ENCODE assay signal across 8 cellular contexts in the genomic region with DNA sequence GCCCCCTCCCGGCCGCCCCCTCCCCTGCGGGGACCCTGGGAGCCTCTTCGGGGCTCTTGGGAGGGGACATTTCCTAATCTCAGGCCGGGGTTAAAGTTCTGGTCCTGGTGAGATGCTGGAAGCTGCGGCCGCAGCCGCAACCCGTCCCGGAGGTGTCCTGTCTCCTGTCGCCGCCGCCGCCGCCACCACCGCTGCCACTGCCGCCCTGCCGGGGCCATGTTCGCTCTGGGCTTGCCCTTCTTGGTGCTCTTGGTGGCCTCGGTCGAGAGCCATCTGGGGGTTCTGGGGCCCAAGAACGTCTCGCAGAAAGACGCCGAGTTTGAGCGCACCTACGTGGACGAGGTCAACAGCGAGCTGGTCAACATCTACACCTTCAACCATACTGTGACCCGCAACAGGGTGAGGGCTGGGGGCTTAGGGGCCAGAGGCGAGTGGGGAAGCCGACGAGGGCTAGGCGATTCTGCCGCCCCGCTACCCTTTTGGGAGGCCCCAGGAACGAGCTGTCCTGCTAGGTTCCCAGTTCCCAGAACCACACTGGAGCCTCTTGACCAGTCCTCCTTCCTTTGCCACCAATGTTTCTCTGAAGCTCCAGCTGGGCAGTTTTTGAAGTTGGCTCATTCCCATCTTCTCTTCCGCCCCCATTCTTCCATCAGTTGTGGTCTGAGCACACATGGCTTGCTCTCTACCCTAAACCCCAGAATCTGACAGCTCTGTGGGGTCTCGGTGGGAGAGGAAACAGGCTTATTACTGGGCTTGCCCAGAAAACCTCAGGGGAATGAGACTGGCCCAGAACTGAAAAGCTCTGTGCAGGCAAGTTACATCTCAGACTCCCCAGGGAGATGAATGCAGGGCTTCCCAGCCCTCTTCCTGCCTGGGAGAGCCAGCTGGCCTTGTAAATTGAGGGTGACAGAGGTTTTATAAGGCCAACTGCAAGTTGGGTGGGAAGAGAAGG. TPM values are rescaled to one million over a fixed set of nuclear protein-coding genes. Genes with fewer than 3 reads are reported as not detected.
A peak's percentile ranks its signal among the peaks of the same experiment; 100 is the strongest.
DNase-seq lines count a peak whose midpoint lies in the region; ATAC-seq lines count a peak whose summit lies in the region.

No MANE protein-coding gene starts in this region.

- peaks cover 29% of the 10 kb centered on the region for H3K4me1 Mint-ChIP-seq in activated CD4-positive, alpha-beta T cell treated with anti-CD3 and anti-CD28 coated beads, Interleukin-2, amount 10 ng/mL, durations not matched to agents 7 days and 5 days

- DNase-seq in DMS53 treated with DMSO at 0.1 percent for 48 hours (lab: John Stamatoyannopoulos, UW; ENCODE audit: unreplicated experiment) = peak; percentile 21
- DNase-seq in Jurkat, Clone E6-1 (ENCODE audit: low read depth, low spot score) = peak; percentile 11
- peak; percentile 59 for DNase-seq in activated CD4-positive, alpha-beta T cell treated with anti-CD3 and anti-CD28 coated beads, Interleukin-2, amount 10 ng/mL, durations not matched to agents 7 days and 5 days
- no peak for DNase-seq in iPS-NIHi7 (ENCODE audit: extremely low spot score)

- H3K9me3 ChIP-seq in endocrine pancreas (ENCODE audit: control insufficient read depth, low read length) (no peaks in the 10 kb centered on the region), mucosa of stomach (ENCODE audit: control insufficient read depth, low read length) (no peaks in the 10 kb centered on the region), subcutaneous abdominal adipose tissue (ENCODE audit: control insufficient read depth in 5 of 5, low read length in 5 of 5) (no peaks in the 10 kb centered on the region)

- POLR2A ChIA-PET in activated CD4-positive, alpha-beta T cell treated with anti-CD3 and anti-CD28 coated beads, Interleukin-2, amount 10 ng/mL, durations not matched to agents 7 days and 5 days (lab: Charles Lee) = interaction anchor here (0.5 kb wide), 1 partner anchor 33 kb away, joined by 3 read pairs; no protein-coding TSS in a partner anchor

- no peaks in the 10 kb centered on the region for H3K9me3 Mint-ChIP-seq in activated CD4-positive, alpha-beta T cell treated with anti-CD3 and anti-CD28 coated beads, Interleukin-2, amount 10 ng/mL, durations not matched to agents 7 days and 5 days

- H3K27me3 Mint-ChIP-seq in activated CD4-positive, alpha-beta T cell treated with anti-CD3 and anti-CD28 coated beads, Interleukin-2, amount 10 ng/mL, durations not matched to agents 7 days and 5 days = no peaks in the 10 kb centered on the region

- peak; percentile 28 for ATAC-seq in GM21515 (IDR thresholded peaks at IDR 0.05; ENCODE audit: unreplicated experiment)

- H3K27ac Mint-ChIP-seq in activated CD4-positive, alpha-beta T cell treated with anti-CD3 and anti-CD28 coated beads, Interleukin-2, amount 10 ng/mL, durations not matched to agents 7 days and 5 days = peak overlapping the region; percentile 86

- H3K36me3 ChIP-seq in endocrine pancreas (ENCODE audit: control insufficient read depth, insufficient read depth, low read length) (no peaks in the 10 kb centered on the region), mucosa of stomach (ENCODE audit: control insufficient read depth, insufficient read depth, low read length) (no peaks in the 10 kb centered on the region), subcutaneous abdominal adipose tissue (ENCODE audit: control insufficient read depth in 5 of 5, insufficient read depth in 5 of 5, low read length in 5 of 5) (peaks cover 2 to 25% (median 18%) of the 10 kb centered on the region in 5 donors)

- H3K27me3 ChIP-seq in endocrine pancreas (ENCODE audit: control insufficient read depth, insufficient read depth, low read length) = no peaks in the 10 kb centered on the region
- H3K27me3 ChIP-seq in mucosa of stomach (ENCODE audit: control insufficient read depth, insufficient read depth, low read length) = no peaks in the 10 kb centered on the region
- H3K27me3 ChIP-seq in subcutaneous abdominal adipose tissue (ENCODE audit: control insufficient read depth in 5 of 5, insufficient read depth in 4 of 5, low read length in 5 of 5) = no peaks in the 10 kb centered on the region

- peaks cover 2% of the 10 kb centered on the region for H3K36me3 Mint-ChIP-seq in activated CD4-positive, alpha-beta T cell treated with anti-CD3 and anti-CD28 coated beads, Interleukin-2, amount 10 ng/mL, durations not matched to agents 7 days and 5 days (ENCODE audit: low read depth)

- H3K4me1 ChIP-seq in endocrine pancreas (ENCODE audit: control insufficient read depth, insufficient read depth, low read length) (no peaks in the 10 kb centered on the region), mucosa of stomach (ENCODE audit: control insufficient read depth, insufficient read depth, low read length) (peaks cover 48% of the 10 kb centered on the region), subcutaneous abdominal adipose tissue (ENCODE audit: control insufficient read depth in 5 of 5, insufficient read depth in 5 of 5, low read length in 5 of 5) (peaks cover 10 to 48% (median 41%) of the 10 kb centered on the region in 5 donors)

- peak overlapping the region; percentile 64 for H3K4me3 ChIP-seq in Jurkat, Clone E6-1 (ENCODE audit: low read length)
- H3K4me3 ChIP-seq in endocrine pancreas (ENCODE audit: control insufficient read depth, insufficient read depth, low read length) = peak overlapping the region; percentile 63
- peak overlapping the region; percentile 52 for H3K4me3 ChIP-seq in mucosa of stomach (ENCODE audit: low read length)
- H3K4me3 ChIP-seq in subcutaneous abdominal adipose tissue (ENCODE audit: low read depth in 1 of 5, low read length in 5 of 5) = peak overlapping the region; percentile 81 to 95 (median 95)

- H3K9ac ChIP-seq in endocrine pancreas (ENCODE audit: control insufficient read depth, insufficient read depth, low read length) (peak overlapping the region; percentile 87), mucosa of stomach (ENCODE audit: low read length) (peak overlapping the region; percentile 90), subcutaneous abdominal adipose tissue (ENCODE audit: low read length in 5 of 5) (peak overlapping the region; percentile 78 to 95 (median 84))

- CTCF ChIA-PET in activated CD4-positive, alpha-beta T cell treated with anti-CD3 and anti-CD28 coated beads, Interleukin-2, amount 10 ng/mL, durations not matched to agents 7 days and 5 days (lab: Charles Lee) = interaction anchor here (0.5 to 4.5 kb wide), 13 partner anchors 9 to 343 kb away, joined by 3 to 15 read pairs (median 5); a partner anchor contains a TSS

- H3K27ac ChIP-seq in subcutaneous abdominal adipose tissue (ENCODE audit: low read depth, low read length) = peak overlapping the region; percentile 88

- peak overlapping the region; percentile 91 for H3K4me3 Mint-ChIP-seq in activated CD4-positive, alpha-beta T cell treated with anti-CD3 and anti-CD28 coated beads, Interleukin-2, amount 10 ng/mL, durations not matched to agents 7 days and 5 days

RNA-seq across cellular contexts. Expression of a gene that starts 0.8 kb away (rescaled TPM):
- polyA plus RNA-seq in Jurkat, Clone E6-1 (2012; ENCODE audit: insufficient read depth, insufficient read length) = 26.6 TPM
- total RNA-seq in activated CD4-positive, alpha-beta T cell treated with anti-CD3 and anti-CD28 coated beads, Interleukin-2, amount 10 ng/mL, durations not matched to agents 7 days and 5 days = 10 to 100 TPM; 28.6 to 30.9 TPM

RNA-seq across cellular contexts. Expression of a gene that starts 19.8 kb away (rescaled TPM):
- polyA plus RNA-seq in Jurkat, Clone E6-1 (2012; ENCODE audit: insufficient read depth, insufficient read length) = 5.0 TPM
- 1 to 10 TPM; 2.0 to 3.1 TPM for total RNA-seq in activated CD4-positive, alpha-beta T cell treated with anti-CD3 and anti-CD28 coated beads, Interleukin-2, amount 10 ng/mL, durations not matched to agents 7 days and 5 days

RNA-seq across cellular contexts. Expression of a gene that starts 35.2 kb away (rescaled TPM):
- polyA plus RNA-seq in Jurkat, Clone E6-1 (2012; ENCODE audit: insufficient read depth, insufficient read length) = 16.4 TPM
- total RNA-seq in activated CD4-positive, alpha-beta T cell treated with anti-CD3 and anti-CD28 coated beads, Interleukin-2, amount 10 ng/mL, durations not matched to agents 7 days and 5 days = 10 to 100 TPM; 48.4 to 52.1 TPM

RNA-seq across cellular contexts. Expression of a gene that starts 52.5 kb away (rescaled TPM):
- 34.8 TPM for polyA plus RNA-seq in Jurkat, Clone E6-1 (2012; ENCODE audit: insufficient read depth, insufficient read length)
- total RNA-seq in activated CD4-positive, alpha-beta T cell treated with anti-CD3 and anti-CD28 coated beads, Interleukin-2, amount 10 ng/mL, durations not matched to agents 7 days and 5 days = 100 to 1,000 TPM; 187 to 224 TPM

RNA-seq across cellular contexts. Expression of a gene that starts 53.1 kb away (rescaled TPM):
- 25.1 TPM for polyA plus RNA-seq in Jurkat, Clone E6-1 (2012; ENCODE audit: insufficient read depth, insufficient read length)
- 10 to 100 TPM; 22.2 to 23.8 TPM for total RNA-seq in activated CD4-positive, alpha-beta T cell treated with anti-CD3 and anti-CD28 coated beads, Interleukin-2, amount 10 ng/mL, durations not matched to agents 7 days and 5 days
